ENCODE assay signal across 27 cellular contexts in genomic region chr5:9681706-9682105, GRCh38. TPM values are rescaled to one million over a fixed set of nuclear protein-coding genes. Genes with fewer than 3 reads are reported as not detected.
"Had no signal": no experiment of that assay in that cellular context is flagged by ENCODE, and none has a peak within 500 bp of the region (broad histone marks: within the 10 kb centered on the region; RNA-seq: fewer than 3 reads in every experiment).

No MANE protein-coding gene starts in this region.

- DNase-seq: activated CD4-positive, alpha-beta memory T cell treated with anti-CD3 and anti-CD28 coated beads, Interleukin-2, amount 10 ng/mL, durations not matched to agents 7 days and 5 days; activated CD4-positive, alpha-beta T cell treated with anti-CD3 and anti-CD28 coated beads, Interleukin-2, amount 10 ng/mL, durations not matched to agents 7 days and 5 days; activated CD4-positive, CD25-positive, alpha-beta regulatory T cell; activated naive CD4-positive, alpha-beta T cell treated with anti-CD3 and anti-CD28 coated beads, Interleukin-2, amount 50 U/mL, for 16 hours; activated naive CD8-positive, alpha-beta T cell treated with anti-CD3 and anti-CD28 coated beads, Interleukin-2, amount 10 ng/mL, durations not matched to agents 7 days and 5 days; activated T-cell treated with anti-CD3 and anti-CD28 coated beads for 4 hours; activated T-cell treated with anti-CD3 and anti-CD28 coated beads, Interleukin-2, amount 50 U/mL, for 72 hours; adrenal gland; anterior cingulate cortex; MM.1S; NCI-H1105; NCI-H1436 treated with DMSO at 0.1 percent for 48 hours; NCI-H1930; NCI-H2227 treated with DMSO at 0.1 percent for 48 hours; NCI-H446 treated with DMSO at 0.1 percent for 48 hours; NCI-H524 treated with DMSO at 0.1 percent for 48 hours; NCI-H748 treated with DMSO at 0.1 percent for 48 hours; SIG-M5; T-helper 1 cell had no signal

- H3K27ac ChIP-seq: adrenal gland, coronary artery, KMS-11, VCaP had no signal

- H3K36me3 ChIP-seq: adrenal gland had no signal

- H3K9me3 ChIP-seq: adrenal gland had no signal

- H3K4me1 ChIP-seq: adrenal gland had no signal

- H3K4me3 ChIP-seq: adrenal gland, coronary artery had no signal

- H3K27me3 ChIP-seq: adrenal gland had no signal

RNA-seq across cellular contexts. Expression of gene TAS2R1, which starts 51.6 kb away (rescaled TPM):
- total RNA-seq: activated CD4-positive, alpha-beta memory T cell treated with anti-CD3 and anti-CD28 coated beads, Interleukin-2, amount 10 ng/mL, durations not matched to agents 7 days and 5 days; activated CD4-positive, alpha-beta T cell treated with anti-CD3 and anti-CD28 coated beads, Interleukin-2, amount 10 ng/mL, durations not matched to agents 7 days and 5 days; activated CD8-positive, alpha-beta memory T cell treated with anti-CD3 and anti-CD28 coated beads for 36 hours; activated naive CD8-positive, alpha-beta T cell treated with anti-CD3 and anti-CD28 coated beads, Interleukin-2, amount 10 ng/mL, durations not matched to agents 7 days and 5 days; activated T-cell treated with anti-CD3 and anti-CD28 coated beads, Interleukin-2, amount 50 U/mL, for 72 hours; adrenal gland; cardiac septum; OCI-LY7; RPMI7951; T-helper 2 cell treated with Interferon-gamma antibody and Interleukin-4, amounts not matched to agents 100 ng/mL and 5 ng/mL, for 36 hours had no signal
